22 cellular contexts compared by ENCODE assay signal in genomic region chr5:147712024-147712423, GRCh38.
DNase-seq lines count a peak whose midpoint lies in the region; ATAC-seq, FAIRE-seq and TF ChIP-seq lines count a peak whose summit lies in the region.
"Had no signal": no experiment of that assay in that cellular context is flagged by ENCODE, and none has a peak within 500 bp of the region (broad histone marks: within the 10 kb centered on the region; RNA-seq: fewer than 3 reads in every experiment).

No MANE protein-coding gene starts in this region.

- peak overlapping the region in 8 of 11 experiments; percentile 17 to 77 (median 61); a peak in 12 of 22 replicates for H3K27ac ChIP-seq in BLaER1 treated with 17β-estradiol and CSF1 and Interleukin-3, amounts not matched to agents 10 nM and 100 nM
- H3K27ac ChIP-seq in colonic mucosa (no peak overlapping the region), pancreas (no peak overlapping the region)
- H3K27ac ChIP-seq: A549 had no signal

- ATAC-seq in left lobe of liver (peak; percentile 82), pancreas (peak; percentile 72 to 81 (median 80))
- ATAC-seq in activated naive CD4-positive, alpha-beta T cell treated with anti-CD3 and anti-CD28 coated beads, Interleukin-2, amount 50 U/mL, for 72 hours, result no peak
- ATAC-seq: A549, Panc1 had no signal

- peak; percentile 30 for DNase-seq in colonic mucosa
- DNase-seq in left lobe of liver (ENCODE audit: low spot score), result no peak
- peak in 2 of 6 donors; percentile 9 to 20 for DNase-seq in pancreas
- no peak for DNase-seq in GM10266 (ENCODE audit: extremely low spot score)
- DNase-seq in activated naive CD4-positive, alpha-beta T cell treated with anti-CD3 and anti-CD28 coated beads, Interleukin-2, amount 50 U/mL, for 72 hours (ENCODE audit: low spot score in 2 of 2), result no peak
- no peak for DNase-seq in medulla oblongata (ENCODE audit: extremely low spot score)
- DNase-seq: BE2C; CD4-positive, CD25-positive, alpha-beta regulatory T cell; EL; GF-D8; H7; NCI-H1105; NCI-H146; NCI-H2029; NCI-H226; NCI-H524; NCI-H82 had no signal

- intact Hi-C loops in colonic mucosa (cut with DNase I), result no loop called here
- intact Hi-C loops in pancreas (cut with DNase I), result no loop called here

- H4K20me1 ChIP-seq in BLaER1 treated with 17β-estradiol and CSF1 and Interleukin-3, amounts not matched to agents 10 nM and 100 nM, result peaks cover 0 to 78% (median 0%) of the 10 kb centered on the region in 11 experiments; a peak in 6 of 22 replicates

- H3K9me3 ChIP-seq in BLaER1 treated with 17β-estradiol and CSF1 and Interleukin-3, amounts not matched to agents 10 nM and 100 nM (replicated peaks in 1 of 11), result peaks cover 0 to 6% (median 0%) of the 10 kb centered on the region in 11 experiments; a peak in 1 of 22 replicates
- H3K9me3 ChIP-seq in colonic mucosa (no peaks in the 10 kb centered on the region), pancreas (no peaks in the 10 kb centered on the region)
- H3K9me3 ChIP-seq: A549, BE2C had no signal

- H3K36me3 Mint-ChIP-seq in activated naive CD4-positive, alpha-beta T cell treated with anti-CD3 and anti-CD28 coated beads, Interleukin-2, amount 50 U/mL, for 72 hours, result no peaks in the 10 kb centered on the region
- H3K36me3 Mint-ChIP-seq: CD4-positive, CD25-positive, alpha-beta regulatory T cell; IgD-negative memory B cell had no signal

- no peaks in the 10 kb centered on the region for H3K27me3 ChIP-seq in BLaER1 treated with 17β-estradiol and CSF1 and Interleukin-3, amounts not matched to agents 10 nM and 100 nM
- H3K27me3 ChIP-seq in colonic mucosa (no peaks in the 10 kb centered on the region), pancreas (no peaks in the 10 kb centered on the region)
- H3K27me3 ChIP-seq: BE2C had no signal

- WGBS in pancreas, 2 donors, result 35 to 38% methylated on average over 3 of the region's 3 CpGs

- H3K4me1 ChIP-seq in BLaER1 treated with 17β-estradiol and CSF1 and Interleukin-3, amounts not matched to agents 10 nM and 100 nM, result peaks cover 8 to 43% (median 19%) of the 10 kb centered on the region in 10 experiments; a peak in 18 of 20 replicates
- H3K4me1 ChIP-seq in colonic mucosa (no peaks in the 10 kb centered on the region), pancreas (peaks cover 0 to 7% (median 0%) of the 10 kb centered on the region in 3 donors)
- H3K4me1 ChIP-seq: A549, BE2C had no signal

- H3K9ac ChIP-seq in BLaER1 treated with 17β-estradiol and CSF1 and Interleukin-3, amounts not matched to agents 10 nM and 100 nM, result no peak overlapping the region
- H3K9ac ChIP-seq in colonic mucosa (ENCODE audit: low read depth in 2 of 2, low read length in 2 of 2), result no peak overlapping the region

- H3K4me2 ChIP-seq in BLaER1 treated with 17β-estradiol and CSF1 and Interleukin-3, amounts not matched to agents 10 nM and 100 nM, result peak overlapping the region in 7 of 11 experiments; percentile 29 to 92 (median 57); a peak in 10 of 22 replicates
- H3K4me2 ChIP-seq: A549 had no signal

- H3K4me3 ChIP-seq in BLaER1 treated with 17β-estradiol and CSF1 and Interleukin-3, amounts not matched to agents 10 nM and 100 nM, result no peak overlapping the region
- no peak overlapping the region for H3K4me3 ChIP-seq in colonic mucosa
- H3K4me3 ChIP-seq in pancreas, result no peak overlapping the region
- H3K4me3 ChIP-seq: A549 had no signal

- no peak for FAIRE-seq in pancreas (lab: Jason Lieb, UNC)
- FAIRE-seq: A549, HTR-8/SVneo had no signal

- H3K36me3 ChIP-seq in BLaER1 treated with 17β-estradiol and CSF1 and Interleukin-3, amounts not matched to agents 10 nM and 100 nM, result peaks cover 0 to 48% (median 0%) of the 10 kb centered on the region in 11 experiments; a peak in 8 of 22 replicates
- H3K36me3 ChIP-seq in colonic mucosa (no peaks in the 10 kb centered on the region), pancreas (no peaks in the 10 kb centered on the region)
- H3K36me3 ChIP-seq: BE2C had no signal

- no peak overlapping the region for H3K27ac Mint-ChIP-seq in activated naive CD4-positive, alpha-beta T cell treated with anti-CD3 and anti-CD28 coated beads, Interleukin-2, amount 50 U/mL, for 72 hours
- H3K27ac Mint-ChIP-seq: IgD-negative memory B cell had no signal

- no peaks in the 10 kb centered on the region for H3K9me3 Mint-ChIP-seq in activated naive CD4-positive, alpha-beta T cell treated with anti-CD3 and anti-CD28 coated beads, Interleukin-2, amount 50 U/mL, for 72 hours

- TF ChIP-seq CTCF in colonic mucosa (IDR thresholded peaks at IDR 0.05) (no peak), pancreas (IDR thresholded peaks at IDR 0.05) (no peak), GM10266 (IDR thresholded peaks at IDR 0.05; ENCODE audit: control insufficient read depth, insufficient read depth, low read depth, missing control alignments) (no peak)

Comparison
In these comparisons a context has a peak if more than half of its experiments do, and no peak if none do; other contexts are left out.
1. H3K27ac ChIP-seq: peak in BLaER1 treated with 17β-estradiol and CSF1 and Interleukin-3, amounts not matched to agents 10 nM and 100 nM (8 of 11); none in colonic mucosa (single experiment) and pancreas (0 of 4).
2. ATAC-seq: peak in left lobe of liver (single experiment) and pancreas (4 of 4); none in activated naive CD4-positive, alpha-beta T cell treated with anti-CD3 and anti-CD28 coated beads, Interleukin-2, amount 50 U/mL, for 72 hours (0 of 2).